In the genomic region with DNA sequence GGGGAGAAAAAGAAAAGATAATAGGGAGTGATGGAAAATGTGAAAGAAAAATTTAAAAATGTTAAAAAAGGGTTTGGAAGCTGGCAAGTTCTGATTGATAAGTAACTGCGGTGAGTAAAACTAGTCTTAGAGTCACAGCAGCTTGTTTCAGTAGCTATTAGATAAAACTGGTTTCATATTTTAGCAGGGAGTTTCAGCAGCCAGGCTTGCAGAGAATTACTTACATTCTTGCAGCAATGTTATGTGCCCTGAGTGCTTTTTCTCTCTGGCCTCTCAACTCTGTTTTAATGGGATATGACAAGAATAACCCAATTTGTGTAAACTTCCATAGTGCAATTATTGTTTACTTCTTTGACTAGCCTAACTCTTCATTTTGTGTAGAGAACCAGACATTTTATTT, we compare ENCODE assay signal across 28 cellular contexts.
"Had no signal": no experiment of that assay in that cellular context is flagged by ENCODE, and none has a peak within 500 bp of the region (broad histone marks: within the 10 kb centered on the region; RNA-seq: fewer than 3 reads in every experiment).

No MANE protein-coding gene starts in this region.

- H3K27me3 Mint-ChIP-seq: activated B cell treated with CpG ODN at 0.5 μM for 24 hours; activated CD8-positive, alpha-beta memory T cell treated with anti-CD3 and anti-CD28 coated beads, Interleukin-2, amount 10 ng/mL, durations not matched to agents 7 days and 5 days; activated CD8-positive, alpha-beta T cell treated with anti-CD3 and anti-CD28 coated beads for 36 hours; activated naive CD8-positive, alpha-beta T cell treated with anti-CD3 and anti-CD28 coated beads, Interleukin-2, amount 10 ng/mL, durations not matched to agents 7 days and 5 days; naive B cell; progenitor cell of endocrine pancreas had no signal

- DNase-seq: activated B cell treated with CpG ODN at 0.5 μM for 24 hours; activated CD4-positive, alpha-beta T cell treated with anti-CD3 and anti-CD28 coated beads, Interleukin-2, amount 50 U/mL, for 1 hour; activated CD8-positive, alpha-beta memory T cell treated with anti-CD3 and anti-CD28 coated beads, Interleukin-2, amount 10 ng/mL, durations not matched to agents 7 days and 5 days; activated CD8-positive, alpha-beta T cell treated with anti-CD3 and anti-CD28 coated beads for 36 hours; activated effector memory CD4-positive, alpha-beta T cell treated with Interleukin-2 at 50 U/mL for 16 hours; activated naive CD4-positive, alpha-beta T cell treated with Interleukin-2 at 50 U/mL for 16 hours; activated naive CD8-positive, alpha-beta T cell treated with anti-CD3 and anti-CD28 coated beads, Interleukin-2, amount 10 ng/mL, durations not matched to agents 7 days and 5 days; amniotic stem cell; brain microvascular endothelial cell; caudate nucleus; dermis blood vessel endothelial cell; effector CD4-positive, alpha-beta T cell; esophagus squamous epithelium; glutamatergic neuron; left lung; lower lobe of right lung; naive B cell; ovary; right lobe of liver; stimulated activated CD4-positive, alpha-beta T cell treated with anti-CD3 and anti-CD28 coated beads, Interleukin-2, amount 100 ng/mL, for 48 hours; stimulated activated naive CD4-positive, alpha-beta T cell treated with Interleukin-2 at 50 U/mL for 16 hours; transverse colon; uterus had no signal

- H3K4me3 ChIP-seq: esophagus squamous epithelium, left lung, lower lobe of right lung, ovary, right lobe of liver, transverse colon, uterus had no signal

- H3K4me1 Mint-ChIP-seq: activated B cell treated with CpG ODN at 0.5 μM for 24 hours; activated naive CD8-positive, alpha-beta T cell treated with anti-CD3 and anti-CD28 coated beads, Interleukin-2, amount 10 ng/mL, durations not matched to agents 7 days and 5 days; naive B cell had no signal

- ATAC-seq: activated CD8-positive, alpha-beta memory T cell treated with anti-CD3 and anti-CD28 coated beads, Interleukin-2, amount 10 ng/mL, durations not matched to agents 7 days and 5 days; activated CD8-positive, alpha-beta T cell treated with anti-CD3 and anti-CD28 coated beads for 36 hours; left lung; lower lobe of right lung; right lobe of liver had no signal

- H3K4me1 ChIP-seq: esophagus squamous epithelium, left lung, lower lobe of right lung, right lobe of liver, transverse colon, uterus had no signal

- H3K27me3 ChIP-seq: brain microvascular endothelial cell, esophagus squamous epithelium, left lung, ovary, right lobe of liver, transverse colon, uterus had no signal

- H3K9me3 Mint-ChIP-seq: activated B cell treated with CpG ODN at 0.5 μM for 24 hours; activated CD8-positive, alpha-beta T cell treated with anti-CD3 and anti-CD28 coated beads for 36 hours; activated naive CD8-positive, alpha-beta T cell treated with anti-CD3 and anti-CD28 coated beads, Interleukin-2, amount 10 ng/mL, durations not matched to agents 7 days and 5 days; T-helper 2 cell treated with Interferon-gamma antibody and Interleukin-4, amounts not matched to agents 5 μg/mL and 100 μg/mL, for 36 hours had no signal

- H3K36me3 ChIP-seq: ovary, uterus had no signal

- FAIRE-seq: astrocyte, frontal cortex, islet of Langerhans had no signal

- H3K27ac Mint-ChIP-seq: activated B cell treated with CpG ODN at 0.5 μM for 24 hours; activated CD8-positive, alpha-beta memory T cell treated with anti-CD3 and anti-CD28 coated beads, Interleukin-2, amount 10 ng/mL, durations not matched to agents 7 days and 5 days; activated CD8-positive, alpha-beta T cell treated with anti-CD3 and anti-CD28 coated beads for 36 hours; activated naive CD8-positive, alpha-beta T cell treated with anti-CD3 and anti-CD28 coated beads, Interleukin-2, amount 10 ng/mL, durations not matched to agents 7 days and 5 days; naive B cell; progenitor cell of endocrine pancreas; T-helper 2 cell treated with Interferon-gamma antibody and Interleukin-4, amounts not matched to agents 5 μg/mL and 100 μg/mL, for 36 hours had no signal

- H3K27ac ChIP-seq: brain microvascular endothelial cell, esophagus squamous epithelium, left lung, lower lobe of right lung, ovary, right lobe of liver, transverse colon, uterus had no signal

- H3K9me3 ChIP-seq: esophagus squamous epithelium, left lung, lower lobe of right lung, ovary, right lobe of liver, transverse colon, uterus had no signal

- H3K4me3 Mint-ChIP-seq: activated B cell treated with CpG ODN at 0.5 μM for 24 hours; activated CD8-positive, alpha-beta memory T cell treated with anti-CD3 and anti-CD28 coated beads, Interleukin-2, amount 10 ng/mL, durations not matched to agents 7 days and 5 days; activated CD8-positive, alpha-beta T cell treated with anti-CD3 and anti-CD28 coated beads for 36 hours; activated naive CD8-positive, alpha-beta T cell treated with anti-CD3 and anti-CD28 coated beads, Interleukin-2, amount 10 ng/mL, durations not matched to agents 7 days and 5 days; naive B cell; T-helper 2 cell treated with Interferon-gamma antibody and Interleukin-4, amounts not matched to agents 5 μg/mL and 100 μg/mL, for 36 hours had no signal
